ENCODE assay signal across 8 cellular contexts in genomic region chr4:53366301-53366716, GRCh38. TPM values are rescaled to one million over a fixed set of nuclear protein-coding genes. Genes with fewer than 3 reads are reported as not detected.
DNase-seq lines count a peak whose midpoint lies in the region; ATAC-seq, FAIRE-seq and TF ChIP-seq lines count a peak whose summit lies in the region.

No MANE protein-coding gene starts in this region.

- TF ChIP-seq RAD21 in GM12878 (IDR thresholded peaks at IDR 0.05; ENCODE audit: insufficient read depth, low read depth, low read length), result no peak

- CTCF ChIA-PET in GM10248 (lab: Yijun Ruan, JAX), result interaction anchor here (1.4 to 2.0 kb wide), 3 partner anchors 10 to 14 kb away, joined by 4 to 6 read pairs (median 5); partner anchors contain the start of gene FIP1L1
- CTCF ChIA-PET in GM12878 (lab: Yijun Ruan, JAX), result interaction anchor here (0.7 to 1.7 kb wide), 6 partner anchors 10 to 355 kb away, joined by 3 to 11 read pairs (median 3); partner anchors contain the start of gene FIP1L1

- H3K9ac ChIP-seq in GM12878 (ENCODE audit: control insufficient read depth, insufficient read depth, low read length) (peak overlapping the region; percentile 75), mucosa of stomach (ENCODE audit: low read length) (peak overlapping the region; percentile 72)

- no peaks in the 10 kb centered on the region for H3K9me3 ChIP-seq in GM12878 (replicated peaks; ENCODE audit: control insufficient read depth, insufficient read depth, low read length)
- no peaks in the 10 kb centered on the region for H3K9me3 ChIP-seq in mucosa of stomach (ENCODE audit: control insufficient read depth, low read length)

- H3K27me3 ChIP-seq in GM12878 (replicated peaks in 1 of 2; ENCODE audit: control insufficient read depth in 2 of 2, insufficient read depth in 2 of 2, low read length in 1 of 2) (no peaks in the 10 kb centered on the region), mucosa of stomach (ENCODE audit: control insufficient read depth, insufficient read depth, low read length) (no peaks in the 10 kb centered on the region)

- POLR2A ChIA-PET in GM10248 (lab: Yijun Ruan, JAX), result interaction anchor here (0.9 kb wide), 1 partner anchor 382 kb away, joined by 3 read pairs; no protein-coding TSS in a partner anchor
- POLR2A ChIA-PET in GM12878 (lab: Charles Lee), result interaction anchor here (0.7 to 2.8 kb wide), 2 partner anchors 9 to 13 kb away, joined by 3 to 32 read pairs; partner anchors contain the start of gene FIP1L1

- peak overlapping the region; percentile 81 for H3K27ac ChIP-seq in GM12878 (ENCODE audit: control insufficient read depth, insufficient read depth)

- in situ Hi-C loops in GM12878 (cut with MboI), result loop anchor here (25.0 kb wide), 1 partner anchor 654 kb away; no protein-coding TSS in a partner anchor

- H3K4me1 ChIP-seq in GM12878 (ENCODE audit: control insufficient read depth, insufficient read depth, low read length), result no peaks in the 10 kb centered on the region
- no peaks in the 10 kb centered on the region for H3K4me1 ChIP-seq in mucosa of stomach (ENCODE audit: control insufficient read depth, insufficient read depth, low read length)

- SMC1A ChIA-PET in GM12878 (lab: Charles Lee; ENCODE audit: uncharacterized antibody, unreplicated experiment), result interaction anchor here (0.7 to 4.9 kb wide), 7 partner anchors 8 to 287 kb away, joined by 3 to 32 read pairs (median 5); partner anchors contain the start of gene FIP1L1

- RAD21 ChIA-PET in GM12878 (lab: Charles Lee; ENCODE audit: unreplicated experiment), result interaction anchor here (0.6 to 1.3 kb wide), 4 partner anchors 9 to 275 kb away, joined by 3 to 4 read pairs (median 3); no protein-coding TSS in a partner anchor

- no peak for TF ChIP-seq CTCF in GM10248 (IDR thresholded peaks at IDR 0.05; ENCODE audit: control extremely low read depth, extremely low read depth, low read depth, missing control alignments)
- TF ChIP-seq CTCF in GM12878 (IDR thresholded peaks at IDR 0.05 in 2 of 3, conservative IDR thresholded peaks at IDR 0.05 in 1 of 3; ENCODE audit: control insufficient read depth in 2 of 3, extremely low read depth in 1 of 3, insufficient read depth in 1 of 3, low read depth in 3 of 3, low read length in 3 of 3), result no peak

- ATAC-seq in HG02943 (IDR thresholded peaks at IDR 0.05; ENCODE audit: low read depth, unreplicated experiment) (peak; percentile 24), GM12878 (peak; percentile 13)

- peaks cover 42% of the 10 kb centered on the region for H3K79me2 ChIP-seq in GM12878 (ENCODE audit: control insufficient read depth, insufficient read depth, low read length)

- H2AFZ ChIP-seq in GM12878 (ENCODE audit: control insufficient read depth, low read depth, low read length), result peak overlapping the region; percentile 96

- intact Hi-C loops in GM12878 (cut with micrococcal nuclease; ENCODE audit: unreplicated experiment), result no loop called here

- FAIRE-seq in GM12878 (lab: Jason Lieb, UNC), result no peak

- H3K4me3 ChIP-seq in GM12878 (peak overlapping the region; percentile 95), mucosa of stomach (ENCODE audit: low read length) (peak overlapping the region; percentile 97)

- H3K36me3 ChIP-seq in GM12878 (ENCODE audit: control insufficient read depth in 2 of 2, insufficient read depth in 2 of 2, low read length in 1 of 2) (no peaks in the 10 kb centered on the region; a peak in 1 of 4 replicates), mucosa of stomach (ENCODE audit: control insufficient read depth, insufficient read depth, low read length) (no peaks in the 10 kb centered on the region)

- H3K4me2 ChIP-seq in GM12878 (ENCODE audit: control insufficient read depth, insufficient read depth), result peak overlapping the region; percentile 70

- no peaks in the 10 kb centered on the region for H4K20me1 ChIP-seq in GM12878 (ENCODE audit: control insufficient read depth, insufficient read depth)

- no peak for TF ChIP-seq EP300 in GM12878 (IDR thresholded peaks at IDR 0.05; ENCODE audit: borderline replicate concordance in 1 of 2, control insufficient read depth in 1 of 2, low read depth in 2 of 2, low read length in 2 of 2)

- BruUV-seq in GM12878 (replicated peaks; lab: Mats Ljungman, UMichigan), result TSS peak; percentile 99

- peak; percentile 15 for DNase-seq in GM10248 (ENCODE audit: extremely low spot score)
- no peak for DNase-seq in GM12878 (ENCODE audit: low read depth, low spot score)
- DNase-seq in inferior parietal cortex (ENCODE audit: extremely low spot score), result no peak
- no peak for DNase-seq in GF-D8 (lab: John Stamatoyannopoulos, UW)
- DNase-seq in stimulated activated naive CD4-positive, alpha-beta T cell (lab: John Stamatoyannopoulos, UW), result no peak
- no peak for DNase-seq in D341Med (ENCODE audit: low spot score)

- 4% methylated on average over 8 of the region's 8 CpGs for WGBS in GM12878 (ENCODE audit: insufficient coverage, insufficient replicate concordance, low lambda C conversion rate, missing lambda C conversion rate)

- TF ChIP-seq POLR2A in GM12878 (IDR thresholded peaks at IDR 0.05; ENCODE audit: low read depth, low read length), result no peak

TF ChIP-seq in GM12878, 131 proteins besides CTCF, POLR2A, EP300 and RAD21 (continues in another document):
- TF ChIP-seq PAX8 (IDR thresholded peaks at IDR 0.05) (peak; percentile 86), BRCA1 (IDR thresholded peaks at IDR 0.05; ENCODE audit: low read depth, low read length) (no peak), RELA (IDR thresholded peaks at IDR 0.05; ENCODE audit: borderline replicate concordance, partially characterized antibody) (no peak), SKIL (IDR thresholded peaks at IDR 0.05; ENCODE audit: low read depth, poor library complexity, severe bottlenecking) (no peak), BHLHE40 (IDR thresholded peaks at IDR 0.05; ENCODE audit: borderline replicate concordance in 1 of 2, low read depth in 2 of 2, low read length in 1 of 2) (no peak), YY1 (IDR thresholded peaks at IDR 0.05; ENCODE audit: low read depth, low read length) (no peak), HCFC1 (IDR thresholded peaks at IDR 0.05; ENCODE audit: low read length) (no peak), RBBP5 (conservative IDR thresholded peaks at IDR 0.05) (no peak), FOS (IDR thresholded peaks at IDR 0.05; ENCODE audit: borderline replicate concordance, extremely low read depth, insufficient read length) (no peak)

RNA-seq across cellular contexts. Expression of gene SCFD2, which starts 0.4 kb away (rescaled TPM):
- total RNA-seq in GM12878 (2013; cell fraction: nucleolus; rRNA removed), result 187 and 204 TPM in 2 replicates
- total RNA-seq in GM12878 (2014; rRNA removed) (36.8 and 37.3 TPM in 2 replicates), GM12878 (2014; rRNA removed; fragmentation: Illumina TruSeq; extraction: Trizol) (25.1 TPM in 2 replicates), GM12878 (2021) (30.5 and 33.4 TPM in 2 replicates)
- polyA plus RNA-seq in GM12878 (2011; ENCODE audit: low read depth), result 6.9 TPM
- polyA plus RNA-seq in GM12878 (2011; rRNA removed) (20.0 and 22.9 TPM in 2 replicates), GM12878 (2014; fragmentation: Illumina TruSeq; extraction: Trizol) (19.0 and 19.3 TPM in 2 replicates), GM12878 (2014; fragmentation: Nextera tagmentation; extraction: Ambion mirVana) (1 to 10 TPM; 4.8 to 7.2 TPM), GM12878 (2014; rRNA removed) (24.2 and 24.7 TPM in 2 replicates), GM12878 (2016; fragmentation: Nextera tagmentation; extraction: Ambion mirVana) (10 to 100 TPM; 31.6 to 37.6 TPM)
- 25.3 and 39.2 TPM in 2 replicates for polyA plus RNA-seq in GM12878 (2011; cell fraction: cytosol; rRNA removed)
- 25.8 and 40.2 TPM in 2 replicates for polyA plus RNA-seq in GM12878 (2011; cell fraction: nucleus; rRNA removed)
- 9.7 and 11.7 TPM in 2 replicates for polyA plus RNA-seq in GM12878 (2012)
- 84.5 and 122 TPM in 2 replicates for polyA minus RNA-seq in GM12878 (2011; rRNA and poly(A)+ RNA removed)
- 7.2 and 13.9 TPM in 2 replicates for polyA minus RNA-seq in GM12878 (2011; cell fraction: cytosol; rRNA and poly(A)+ RNA removed)
- 107 and 197 TPM in 2 replicates for polyA minus RNA-seq in GM12878 (2011; cell fraction: nucleus; rRNA and poly(A)+ RNA removed)

RNA-seq across cellular contexts. Expression of gene FIP1L1, which starts 11.1 kb away (rescaled TPM):
- 165 and 171 TPM in 2 replicates for total RNA-seq in GM12878 (2013; cell fraction: nucleolus; rRNA removed)
- total RNA-seq in GM12878 (2014; rRNA removed), result 59.1 and 66.0 TPM in 2 replicates
- 104 and 110 TPM in 2 replicates for total RNA-seq in GM12878 (2014; rRNA removed; fragmentation: Illumina TruSeq; extraction: Trizol)
- total RNA-seq in GM12878 (2021), result 59.8 and 62.1 TPM in 2 replicates
- polyA plus RNA-seq in GM12878 (2011; ENCODE audit: low read depth), result 20.8 TPM
- polyA plus RNA-seq in GM12878 (2011; rRNA removed), result 46.4 and 47.9 TPM in 2 replicates
- polyA plus RNA-seq in GM12878 (2011; cell fraction: cytosol; rRNA removed), result 27.1 and 29.8 TPM in 2 replicates
- 67.5 and 72.3 TPM in 2 replicates for polyA plus RNA-seq in GM12878 (2011; cell fraction: nucleus; rRNA removed)
- polyA plus RNA-seq in GM12878 (2012), result 43.1 and 44.4 TPM in 2 replicates
- 105 and 126 TPM in 2 replicates for polyA plus RNA-seq in GM12878 (2014; fragmentation: Illumina TruSeq; extraction: Trizol)
- 10 to 100 TPM; 28.1 to 40.8 TPM for polyA plus RNA-seq in GM12878 (2014; fragmentation: Nextera tagmentation; extraction: Ambion mirVana)
- 45.1 and 48.5 TPM in 2 replicates for polyA plus RNA-seq in GM12878 (2014; rRNA removed)
- 10 to 100 TPM; 74.0 to 77.5 TPM for polyA plus RNA-seq in GM12878 (2016; fragmentation: Nextera tagmentation; extraction: Ambion mirVana)
- polyA minus RNA-seq in GM12878 (2011; rRNA and poly(A)+ RNA removed), result 38.8 and 53.9 TPM in 2 replicates
- 15.8 and 20.7 TPM in 2 replicates for polyA minus RNA-seq in GM12878 (2011; cell fraction: cytosol; rRNA and poly(A)+ RNA removed)
- 63.7 and 113 TPM in 2 replicates for polyA minus RNA-seq in GM12878 (2011; cell fraction: nucleus; rRNA and poly(A)+ RNA removed)
